ENCODE assay signal across 20 cellular contexts in the genomic region with DNA sequence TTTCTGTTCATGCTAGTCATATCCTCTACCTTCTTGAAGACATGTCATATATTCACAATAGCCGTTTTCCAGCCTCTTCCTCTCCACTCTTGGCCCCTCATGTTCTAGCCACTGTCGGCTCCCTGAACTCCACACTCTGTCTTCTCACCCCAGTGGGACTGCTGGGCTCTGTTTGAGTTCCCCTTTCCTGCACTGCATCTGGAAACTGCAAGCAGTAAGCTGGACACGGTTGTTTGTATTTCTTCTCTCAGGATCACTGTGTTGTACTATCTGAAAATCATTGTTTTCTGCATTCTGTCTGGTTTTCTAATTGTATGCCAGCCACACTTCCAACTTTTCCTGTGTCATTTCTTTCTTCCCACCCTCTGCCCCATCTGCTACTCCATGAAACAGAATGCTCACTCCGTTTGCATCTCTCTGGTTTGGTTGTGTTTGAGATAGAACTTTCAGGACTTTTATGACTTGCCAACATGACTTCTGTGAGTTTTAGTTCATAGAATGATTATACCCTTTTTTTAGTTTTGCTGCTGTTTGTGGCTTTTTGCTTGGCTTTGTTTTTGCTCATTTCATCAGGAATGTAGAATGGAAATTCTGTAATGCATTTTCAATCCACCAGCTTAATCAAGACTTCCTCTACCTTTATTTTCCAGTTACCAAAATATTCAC.
DNase-seq lines count a peak whose midpoint lies in the region; ATAC-seq and TF ChIP-seq lines count a peak whose summit lies in the region.
"Had no signal": no experiment of that assay in that cellular context is flagged by ENCODE, and none has a peak within 500 bp of the region (broad histone marks: within the 10 kb centered on the region; RNA-seq: fewer than 3 reads in every experiment).

No MANE protein-coding gene starts in this region.

- CTCF ChIA-PET in CD8-positive, alpha-beta T cell (lab: Charles Lee): no interaction called here

- no peak for ATAC-seq in CD8-positive, alpha-beta T cell
- no peak for ATAC-seq in naive B cell (ENCODE audit: low read depth in 2 of 2)

- peaks cover 10% of the 10 kb centered on the region for H3K36me3 ChIP-seq in CD8-positive, alpha-beta T cell (ENCODE audit: insufficient read depth, low read length)

- H3K4me3 ChIP-seq in CD8-positive, alpha-beta T cell (ENCODE audit: low read depth, low read length): no peak overlapping the region

- H3K9me3 Mint-ChIP-seq in T-helper 1 cell treated with Interleukin-12 subunit alpha and Interleukin-12 subunit beta and Interleukin-4 antibody, amounts not matched to agents 30 μg/mL and 1 μg/mL, for 36 hours: peaks cover 9% of the 10 kb centered on the region
- H3K9me3 Mint-ChIP-seq in CD8-positive, alpha-beta T cell: no peaks in the 10 kb centered on the region
- H3K9me3 Mint-ChIP-seq in activated T-helper 2 cell treated with anti-CD3 and anti-CD28 coated beads, Interferon-gamma antibody, Interleukin-2, Interleukin-4, amounts not matched to agents 10 μg/mL and 5 μg/mL and 100 μg/mL, durations not matched to agents 14 hours and 24 hours and 36 hours: peaks cover 11% of the 10 kb centered on the region
- H3K9me3 Mint-ChIP-seq in naive B cell: peaks cover 0 to 2% (median 0%) of the 10 kb centered on the region in 7 donors

- peak overlapping the region; percentile 22 for H3K4me3 Mint-ChIP-seq in T-helper 1 cell treated with Interleukin-12 subunit alpha and Interleukin-12 subunit beta and Interleukin-4 antibody, amounts not matched to agents 30 μg/mL and 1 μg/mL, for 36 hours
- no peak overlapping the region for H3K4me3 Mint-ChIP-seq in CD8-positive, alpha-beta T cell
- H3K4me3 Mint-ChIP-seq in activated T-helper 2 cell treated with anti-CD3 and anti-CD28 coated beads, Interferon-gamma antibody, Interleukin-2, Interleukin-4, amounts not matched to agents 10 μg/mL and 5 μg/mL and 100 μg/mL, durations not matched to agents 14 hours and 24 hours and 36 hours (ENCODE audit: low read depth): no peak overlapping the region
- no peak overlapping the region for H3K4me3 Mint-ChIP-seq in naive B cell

- DNase-seq in T-helper 1 cell (no peak), naive B cell (no peak), A172 (ENCODE audit: low spot score) (no peak), HK-2 (ENCODE audit: unreplicated experiment) (no peak), HuH-7 (ENCODE audit: low spot score) (no peak)
- no peak for DNase-seq in CD8-positive, alpha-beta T cell
- DNase-seq in activated T-helper 2 cell treated with anti-CD3 and anti-CD28 coated beads, Interferon-gamma antibody, Interleukin-2, Interleukin-4, amounts not matched to agents 10 μg/mL and 5 μg/mL and 100 μg/mL, durations not matched to agents 14 hours and 24 hours and 36 hours (ENCODE audit: low spot score): no peak
- DNase-seq: activated CD4-positive, alpha-beta T cell treated with anti-CD3 and anti-CD28 coated beads for 1 hour; amniotic stem cell; central memory CD4-positive, alpha-beta T cell; effector CD8-positive, alpha-beta T cell; GDM1; Karpas-422; NCI-H1436; NCI-H2171 treated with DMSO at 0.1 percent for 48 hours; NCI-H748 treated with DMSO at 0.1 percent for 48 hours; OCI-M1; SIG-M5 had no signal

- no peaks in the 10 kb centered on the region for H3K27me3 ChIP-seq in CD8-positive, alpha-beta T cell (ENCODE audit: insufficient read depth, low read length)

- H3K27ac Mint-ChIP-seq in T-helper 1 cell treated with Interleukin-12 subunit alpha and Interleukin-12 subunit beta and Interleukin-4 antibody, amounts not matched to agents 30 μg/mL and 1 μg/mL, for 36 hours: peak overlapping the region; percentile 8
- H3K27ac Mint-ChIP-seq in CD8-positive, alpha-beta T cell: peak overlapping the region; percentile 73
- peak overlapping the region; percentile 29 for H3K27ac Mint-ChIP-seq in activated T-helper 2 cell treated with anti-CD3 and anti-CD28 coated beads, Interferon-gamma antibody, Interleukin-2, Interleukin-4, amounts not matched to agents 10 μg/mL and 5 μg/mL and 100 μg/mL, durations not matched to agents 14 hours and 24 hours and 36 hours
- H3K27ac Mint-ChIP-seq in naive B cell: peak overlapping the region in 5 of 6 donors; percentile 5 to 52 (median 8)

- no peaks in the 10 kb centered on the region for H3K27me3 Mint-ChIP-seq in T-helper 1 cell treated with Interleukin-12 subunit alpha and Interleukin-12 subunit beta and Interleukin-4 antibody, amounts not matched to agents 30 μg/mL and 1 μg/mL, for 36 hours (ENCODE audit: low read depth)
- no peaks in the 10 kb centered on the region for H3K27me3 Mint-ChIP-seq in CD8-positive, alpha-beta T cell (ENCODE audit: low read depth)
- H3K27me3 Mint-ChIP-seq in activated T-helper 2 cell treated with anti-CD3 and anti-CD28 coated beads, Interferon-gamma antibody, Interleukin-2, Interleukin-4, amounts not matched to agents 10 μg/mL and 5 μg/mL and 100 μg/mL, durations not matched to agents 14 hours and 24 hours and 36 hours (ENCODE audit: low read depth): no peaks in the 10 kb centered on the region
- H3K27me3 Mint-ChIP-seq in naive B cell: no peaks in the 10 kb centered on the region

- no peak overlapping the region for H3K27ac ChIP-seq in CD8-positive, alpha-beta T cell (ENCODE audit: low read depth, low read length)
- H3K27ac ChIP-seq: 22Rv1 had no signal

- H3K36me3 Mint-ChIP-seq in T-helper 1 cell treated with Interleukin-12 subunit alpha and Interleukin-12 subunit beta and Interleukin-4 antibody, amounts not matched to agents 30 μg/mL and 1 μg/mL, for 36 hours (ENCODE audit: low read depth): peaks cover 54% of the 10 kb centered on the region
- H3K36me3 Mint-ChIP-seq in CD8-positive, alpha-beta T cell: peaks cover 77% of the 10 kb centered on the region
- H3K36me3 Mint-ChIP-seq in activated T-helper 2 cell treated with anti-CD3 and anti-CD28 coated beads, Interferon-gamma antibody, Interleukin-2, Interleukin-4, amounts not matched to agents 10 μg/mL and 5 μg/mL and 100 μg/mL, durations not matched to agents 14 hours and 24 hours and 36 hours (ENCODE audit: low read depth): peaks cover 61% of the 10 kb centered on the region
- H3K36me3 Mint-ChIP-seq in naive B cell: peaks cover 27 to 49% of the 10 kb centered on the region in 2 donors

- POLR2A ChIA-PET in CD8-positive, alpha-beta T cell (lab: Charles Lee): no interaction called here

- no peak for TF ChIP-seq CTCF in CD8-positive, alpha-beta T cell (IDR thresholded peaks at IDR 0.05)

- peaks cover 53% of the 10 kb centered on the region for H3K4me1 Mint-ChIP-seq in T-helper 1 cell treated with Interleukin-12 subunit alpha and Interleukin-12 subunit beta and Interleukin-4 antibody, amounts not matched to agents 30 μg/mL and 1 μg/mL, for 36 hours (ENCODE audit: low read depth)
- peaks cover 67% of the 10 kb centered on the region for H3K4me1 Mint-ChIP-seq in CD8-positive, alpha-beta T cell (ENCODE audit: low read depth)
- peaks cover 61% of the 10 kb centered on the region for H3K4me1 Mint-ChIP-seq in activated T-helper 2 cell treated with anti-CD3 and anti-CD28 coated beads, Interferon-gamma antibody, Interleukin-2, Interleukin-4, amounts not matched to agents 10 μg/mL and 5 μg/mL and 100 μg/mL, durations not matched to agents 14 hours and 24 hours and 36 hours (ENCODE audit: low read depth)
- H3K4me1 Mint-ChIP-seq in naive B cell: peaks cover 0 to 18% (median 14%) of the 10 kb centered on the region in 3 donors

- intact Hi-C loops in CD8-positive, alpha-beta T cell (cut with DNase I, micrococcal nuclease): no loop called here
- intact Hi-C loops in activated T-helper 2 cell treated with anti-CD3 and anti-CD28 coated beads, Interferon-gamma antibody, Interleukin-2, Interleukin-4, amounts not matched to agents 10 μg/mL and 5 μg/mL and 100 μg/mL, durations not matched to agents 14 hours and 24 hours and 36 hours (cut with micrococcal nuclease): loop anchor here (2.0 to 5.0 kb wide), 3 partner anchors 35 to 190 kb away; no protein-coding TSS in a partner anchor

- no peaks in the 10 kb centered on the region for H3K9me3 ChIP-seq in CD8-positive, alpha-beta T cell (ENCODE audit: low read length)

- H3K4me1 ChIP-seq in CD8-positive, alpha-beta T cell (ENCODE audit: insufficient read depth, low read length): peaks cover 30% of the 10 kb centered on the region

Comparison
In these comparisons a context has a peak if more than half of its experiments do, and no peak if none do; other contexts are left out.
1. H3K27ac Mint-ChIP-seq: peak in every context shown above with its lines; median percentile 73 in CD8-positive, alpha-beta T cell; 29 in activated T-helper 2 cell treated with anti-CD3 and anti-CD28 coated beads, Interferon-gamma antibody, Interleukin-2, Interleukin-4, amounts not matched to agents 10 μg/mL and 5 μg/mL and 100 μg/mL, durations not matched to agents 14 hours and 24 hours and 36 hours; 8 in T-helper 1 cell treated with Interleukin-12 subunit alpha and Interleukin-12 subunit beta and Interleukin-4 antibody, amounts not matched to agents 30 μg/mL and 1 μg/mL, for 36 hours; 8 in naive B cell.